ENCODE assay signal across 5 cellular contexts in the genomic region with DNA sequence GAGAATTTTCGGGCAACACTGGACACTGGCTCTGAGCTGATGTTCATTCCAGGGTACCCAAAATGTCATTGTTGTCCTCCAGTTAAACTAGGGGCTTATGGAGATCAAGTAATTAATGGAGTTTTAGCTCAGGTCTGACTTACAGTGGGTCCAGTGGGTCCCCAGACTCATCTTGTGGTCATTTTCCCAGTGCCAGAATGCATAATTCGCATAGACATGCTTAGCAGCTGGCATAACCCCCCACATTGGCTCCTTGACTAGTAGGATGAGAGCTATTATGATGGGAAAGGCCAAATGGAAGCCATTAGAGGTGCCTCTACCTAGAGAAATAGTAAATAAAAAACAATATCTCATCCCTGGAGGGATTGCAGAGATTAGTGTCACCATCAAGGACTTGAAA.
"Had no signal": no experiment of that assay in that cellular context is flagged by ENCODE, and none has a peak within 500 bp of the region (broad histone marks: within the 10 kb centered on the region; RNA-seq: fewer than 3 reads in every experiment).

No MANE protein-coding gene starts in this region.

- H3K27ac ChIP-seq: HL-60 had no signal

- DNase-seq: IMR-90, KBM-7 had no signal

- H3K27ac Mint-ChIP-seq: IgD-negative memory B cell had no signal

- H3K4me3 Mint-ChIP-seq: IgD-negative memory B cell had no signal

- H3K4me1 Mint-ChIP-seq: IgD-negative memory B cell had no signal

- H3K36me3 Mint-ChIP-seq: IgD-negative memory B cell had no signal

- H3K4me3 ChIP-seq: K562 had no signal

- H3K27me3 Mint-ChIP-seq: IgD-negative memory B cell had no signal
